ENCODE assay signal across 8 cellular contexts in the genomic region with DNA sequence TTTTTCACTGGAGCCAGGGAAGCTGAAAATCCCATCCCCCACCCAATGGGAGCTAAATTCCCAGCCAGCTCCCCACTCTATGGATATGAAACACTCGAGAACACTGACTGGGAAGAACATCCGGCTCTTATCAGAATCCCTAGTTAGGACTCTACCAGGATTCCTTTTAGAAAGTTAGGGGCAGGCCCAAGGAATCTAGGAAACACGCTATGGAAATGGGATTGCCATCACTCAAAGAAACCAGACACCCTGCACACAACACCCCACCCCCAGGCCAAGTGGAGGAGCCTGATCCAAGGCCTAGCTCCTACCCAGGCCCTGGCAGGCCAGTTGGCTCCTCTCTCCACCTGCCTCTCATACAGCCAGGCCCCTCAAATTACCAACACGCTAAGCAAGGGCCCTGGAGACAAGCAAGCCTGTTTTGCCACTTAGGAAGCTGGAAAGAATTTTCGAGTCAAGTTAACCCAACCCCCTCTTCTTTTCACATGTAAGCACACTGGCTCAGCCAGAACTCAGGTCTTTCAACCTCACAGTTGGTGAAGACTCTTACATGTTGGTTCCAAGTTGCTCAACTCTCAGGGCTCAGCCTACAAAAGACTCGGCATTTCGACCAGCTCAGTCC.
DNase-seq lines count a peak whose midpoint lies in the region; ATAC-seq and TF ChIP-seq lines count a peak whose summit lies in the region.

No MANE protein-coding gene starts in this region.

- H3K4me3 Mint-ChIP-seq in CD4-positive, alpha-beta T cell: peak overlapping the region; percentile 85
- H3K4me3 Mint-ChIP-seq in neural crest cell: peak overlapping the region; percentile 86

- no peak overlapping the region for H3K27ac ChIP-seq in CD4-positive, alpha-beta T cell (ENCODE audit: low read depth, low read length)
- no peak overlapping the region for H3K27ac ChIP-seq in OCI-LY7 (ENCODE audit: low read depth, low read length, poor library complexity, severe bottlenecking)

- H3K36me3 Mint-ChIP-seq in CD4-positive, alpha-beta T cell (ENCODE audit: low read depth): peaks cover 26% of the 10 kb centered on the region
- H3K36me3 Mint-ChIP-seq in neural crest cell (ENCODE audit: low read depth): peaks cover 4% of the 10 kb centered on the region

- H3K4me1 ChIP-seq in OCI-LY7 (ENCODE audit: insufficient read depth, low read length, poor library complexity, severe bottlenecking): peaks cover 55% of the 10 kb centered on the region

- H2AFZ ChIP-seq in OCI-LY7 (ENCODE audit: low read length): no peak overlapping the region

- peaks cover 12% of the 10 kb centered on the region for H3K36me3 ChIP-seq in OCI-LY7 (ENCODE audit: insufficient read depth, low read length)

- no peaks in the 10 kb centered on the region for H3K9me3 Mint-ChIP-seq in CD4-positive, alpha-beta T cell
- H3K9me3 Mint-ChIP-seq in neural crest cell: no peaks in the 10 kb centered on the region

- peaks cover 83% of the 10 kb centered on the region for H3K4me1 Mint-ChIP-seq in CD4-positive, alpha-beta T cell (ENCODE audit: low read depth)
- H3K4me1 Mint-ChIP-seq in neural crest cell: peaks cover 71% of the 10 kb centered on the region

- no peaks in the 10 kb centered on the region for H3K27me3 Mint-ChIP-seq in CD4-positive, alpha-beta T cell
- no peaks in the 10 kb centered on the region for H3K27me3 Mint-ChIP-seq in neural crest cell (ENCODE audit: low read depth)

- no peak for ATAC-seq in CD4-positive, alpha-beta T cell (ENCODE audit: poor library complexity)
- ATAC-seq in HG03521 (IDR thresholded peaks at IDR 0.05; ENCODE audit: unreplicated experiment) (no peak), GM21576 (IDR thresholded peaks at IDR 0.05; ENCODE audit: unreplicated experiment) (no peak)

- H3K4me3 ChIP-seq in OCI-LY7 (ENCODE audit: low read depth, low read length, poor library complexity, severe bottlenecking): no peak overlapping the region

- POLR2A ChIA-PET in CD4-positive, alpha-beta T cell (lab: Charles Lee): interaction anchor here (0.8 kb wide), 1 partner anchor 28 kb away, joined by 3 read pairs; no protein-coding TSS in a partner anchor
- POLR2A ChIA-PET in OCI-LY7 (lab: Charles Lee): interaction anchor here (0.6 kb wide), 1 partner anchor 1252 kb away, joined by 3 read pairs; no protein-coding TSS in a partner anchor

- no peak for DNase-seq in CD4-positive, alpha-beta T cell
- no peak for DNase-seq in OCI-LY7 (ENCODE audit: low spot score)
- peak; percentile 17 for DNase-seq in fibroblast of gingiva (ENCODE audit: low read depth)
- DNase-seq in neural crest cell (ENCODE audit: low read depth, low spot score): peak; percentile 18
- DNase-seq in HuH-7.5 (ENCODE audit: low spot score): no peak
- no peak for DNase-seq in GF-D8 (lab: John Stamatoyannopoulos, UW)

- H3K9me2 ChIP-seq in OCI-LY7 (ENCODE audit: insufficient read depth, low read length): no peaks in the 10 kb centered on the region

- peaks cover 41% of the 10 kb centered on the region; the same call in 1 of the 2 replicates for H3K79me2 ChIP-seq in OCI-LY7 (ENCODE audit: insufficient read depth, low read depth, low read length)

- CTCF ChIA-PET in CD4-positive, alpha-beta T cell (lab: Charles Lee): interaction anchor here (2.3 kb wide), 1 partner anchor 28 kb away, joined by 9 read pairs; no protein-coding TSS in a partner anchor
- CTCF ChIA-PET in OCI-LY7 (lab: Charles Lee; ENCODE audit: unreplicated experiment): no interaction called here

- H3K27me3 ChIP-seq in CD4-positive, alpha-beta T cell (ENCODE audit: control insufficient read depth, insufficient read depth, low read length): no peaks in the 10 kb centered on the region

- intact Hi-C loops in CD4-positive, alpha-beta T cell (cut with DNase I, micrococcal nuclease): loop anchor here in 1 of 2 experiments (5.0 kb wide), 2 partner anchors 538 to 587 kb away; partner anchors contain the start of genes PARP16 and PPIB
- intact Hi-C loops in OCI-LY7 (cut with micrococcal nuclease; ENCODE audit: unreplicated experiment): no loop called here

- peaks cover 20% of the 10 kb centered on the region; the same call in 1 of the 2 replicates for H4K20me1 ChIP-seq in OCI-LY7 (ENCODE audit: insufficient read depth, low read length)

- H3K27ac Mint-ChIP-seq in CD4-positive, alpha-beta T cell: peak overlapping the region; percentile 62
- peak overlapping the region; percentile 46 for H3K27ac Mint-ChIP-seq in neural crest cell (ENCODE audit: unreplicated experiment)

- BruUV-seq in OCI-LY7 (replicated peaks; lab: Mats Ljungman, UMichigan): no TSS peak

- TF ChIP-seq CTCF in CD4-positive, alpha-beta T cell (IDR thresholded peaks at IDR 0.05): no peak
- TF ChIP-seq CTCF in OCI-LY7 (conservative IDR thresholded peaks at IDR 0.05; ENCODE audit: low read length) (no peak), neural crest cell (conservative IDR thresholded peaks at IDR 0.05) (no peak)

- H3K9me3 ChIP-seq in CD4-positive, alpha-beta T cell (ENCODE audit: control insufficient read depth, low read length): no peaks in the 10 kb centered on the region
- H3K9me3 ChIP-seq in OCI-LY7 (ENCODE audit: low read length): no peaks in the 10 kb centered on the region

- H3K4me2 ChIP-seq in OCI-LY7 (ENCODE audit: low read length): peak overlapping the region; percentile 86

Comparison
In these comparisons a context has a peak if more than half of its experiments do, and no peak if none do; other contexts are left out.
1. DNase-seq: peak in fibroblast of gingiva (single experiment) and neural crest cell (single experiment); none in CD4-positive, alpha-beta T cell (0 of 10), OCI-LY7 (single experiment), HuH-7.5 (single experiment) and GF-D8 (single experiment).